12 cellular contexts compared by ENCODE assay signal in the genomic region with DNA sequence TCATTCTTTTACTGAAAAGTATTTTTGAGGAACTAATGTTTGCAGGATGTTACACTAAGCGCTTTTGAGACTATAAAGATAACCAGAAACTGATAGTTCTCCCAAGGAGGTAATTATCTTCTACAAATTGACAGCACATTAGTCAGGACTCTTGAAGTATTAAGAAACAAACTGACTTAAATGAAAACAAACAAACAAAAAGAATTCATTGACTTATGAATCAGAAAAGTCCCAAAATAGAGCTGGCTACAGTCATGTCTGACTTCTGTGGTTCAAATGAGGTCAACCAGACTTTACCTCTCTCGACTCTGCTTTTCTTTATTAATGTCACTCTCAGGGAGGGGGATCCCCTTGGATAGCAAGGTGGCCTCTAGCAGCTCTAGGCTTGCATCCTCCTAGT.
DNase-seq lines count a peak whose midpoint lies in the region; ATAC-seq, FAIRE-seq and TF ChIP-seq lines count a peak whose summit lies in the region.
"Had no signal": no experiment of that assay in that cellular context is flagged by ENCODE, and none has a peak within 500 bp of the region (broad histone marks: within the 10 kb centered on the region; RNA-seq: fewer than 3 reads in every experiment).

No MANE protein-coding gene starts in this region.

- H3K27ac Mint-ChIP-seq in T-helper 17 cell (no peak overlapping the region), natural killer cell (no peak overlapping the region)

- DNase-seq in GM19239 (ENCODE audit: insufficient read length, low spot score) (peak; percentile 2), T-helper 17 cell (no peak), ovary (no peak), natural killer cell (no peak)
- DNase-seq in activated effector memory CD4-positive, alpha-beta T cell treated with Interleukin-2 at 50 U/mL for 16 hours, result no peak
- DNase-seq: activated CD4-positive, alpha-beta T cell treated with anti-CD3 and anti-CD28 coated beads for 4 hours; aorta; esophagus squamous epithelium; right lobe of liver had no signal

- H3K4me1 Mint-ChIP-seq in T-helper 17 cell (peaks cover 5% of the 10 kb centered on the region), natural killer cell (no peaks in the 10 kb centered on the region)

- no peak for TF ChIP-seq EP300 in ovary (IDR thresholded peaks at IDR 0.05)

- H3K36me3 ChIP-seq in BLaER1, result no peaks in the 10 kb centered on the region
- H3K36me3 ChIP-seq in ovary, result no peaks in the 10 kb centered on the region
- H3K36me3 ChIP-seq: esophagus squamous epithelium, right lobe of liver had no signal

- H3K27me3 Mint-ChIP-seq in T-helper 17 cell, result peaks cover 5% of the 10 kb centered on the region
- H3K27me3 Mint-ChIP-seq in natural killer cell (ENCODE audit: low read depth in 2 of 2), result no peaks in the 10 kb centered on the region

- H3K4me1 ChIP-seq in BLaER1 (peaks cover 45% of the 10 kb centered on the region), ovary (ENCODE audit: insufficient read depth) (no peaks in the 10 kb centered on the region)

- H3K27ac ChIP-seq in BLaER1, result no peak overlapping the region
- no peak overlapping the region for H3K27ac ChIP-seq in ovary
- H3K27ac ChIP-seq: esophagus squamous epithelium, right lobe of liver had no signal

- peak; percentile 86 for FAIRE-seq in GM19239 (lab: Jason Lieb, UNC)

- H3K27me3 ChIP-seq in BLaER1 (no peaks in the 10 kb centered on the region), ovary (no peaks in the 10 kb centered on the region)
- H3K27me3 ChIP-seq: esophagus squamous epithelium, right lobe of liver had no signal

- H3K4me3 ChIP-seq in BLaER1 (no peak overlapping the region), ovary (no peak overlapping the region)
- H3K4me3 ChIP-seq: esophagus squamous epithelium, right lobe of liver had no signal

- no peak for TF ChIP-seq POLR2A in ovary (IDR thresholded peaks at IDR 0.05)

- no peaks in the 10 kb centered on the region for H4K20me1 ChIP-seq in BLaER1

- H3K9ac ChIP-seq in BLaER1, result no peak overlapping the region

- TF ChIP-seq CTCF in ovary (IDR thresholded peaks at IDR 0.05) (no peak), natural killer cell (IDR thresholded peaks at IDR 0.05) (no peak)

- H3K36me3 Mint-ChIP-seq in T-helper 17 cell (ENCODE audit: low read depth), result no peaks in the 10 kb centered on the region
- H3K36me3 Mint-ChIP-seq in natural killer cell, result no peaks in the 10 kb centered on the region

- H3K4me3 Mint-ChIP-seq in T-helper 17 cell, result no peak overlapping the region
- H3K4me3 Mint-ChIP-seq in natural killer cell, result no peak overlapping the region

- WGBS in ovary, 3 donors, result 64 to 75% (median 70%) methylated on average over 2 of the region's 2 CpGs

- H3K9me3 ChIP-seq in BLaER1, result no peaks in the 10 kb centered on the region
- H3K9me3 ChIP-seq in T-helper 17 cell (ENCODE audit: control insufficient read depth, low read length, poor library complexity, severe bottlenecking), result no peaks in the 10 kb centered on the region
- H3K9me3 ChIP-seq in ovary, result no peaks in the 10 kb centered on the region
- H3K9me3 ChIP-seq: esophagus squamous epithelium, right lobe of liver had no signal

- H3K9me3 Mint-ChIP-seq in natural killer cell, result no peaks in the 10 kb centered on the region

- peak overlapping the region; percentile 33; the same call in 1 of the 2 replicates for H3K4me2 ChIP-seq in BLaER1

- intact Hi-C loops in ovary (cut with DNase I) (no loop called here), natural killer cell (cut with micrococcal nuclease) (no loop called here)

- ATAC-seq in HG02678 (IDR thresholded peaks at IDR 0.05; ENCODE audit: unreplicated experiment) (peak; percentile 92), HG03521 (IDR thresholded peaks at IDR 0.05; ENCODE audit: unreplicated experiment) (peak; percentile 93), T-helper 17 cell (no peak), natural killer cell (no peak)
- ATAC-seq: right lobe of liver had no signal

Comparison
In these comparisons a context has a peak if more than half of its experiments do, and no peak if none do; other contexts are left out.
1. ATAC-seq: peak in HG02678 (single experiment) and HG03521 (single experiment); none in T-helper 17 cell (single experiment) and natural killer cell (0 of 3).